In genomic region chr6:32194388-32194787, GRCh38 we compare ENCODE assay signal across 11 cellular contexts. TPM values are rescaled to one million over a fixed set of nuclear protein-coding genes. Genes with fewer than 3 reads are reported as not detected.
A peak's percentile ranks its signal among the peaks of the same experiment; 100 is the strongest.
DNase-seq lines count a peak whose midpoint lies in the region; ATAC-seq, FAIRE-seq and TF ChIP-seq lines count a peak whose summit lies in the region.
"Had no signal": no experiment of that assay in that cellular context is flagged by ENCODE, and none has a peak within 500 bp of the region (broad histone marks: within the 10 kb centered on the region; RNA-seq: fewer than 3 reads in every experiment).

No MANE protein-coding gene starts in this region.

- no peaks in the 10 kb centered on the region for H3K9me3 Mint-ChIP-seq in T-helper 2 cell treated with Interferon-gamma antibody and Interleukin-4, amounts not matched to agents 5 μg/mL and 100 μg/mL, for 36 hours
- no peaks in the 10 kb centered on the region for H3K9me3 Mint-ChIP-seq in activated T-helper 1 cell treated with anti-CD3 and anti-CD28 coated beads, Interleukin-12 subunit alpha, Interleukin-12 subunit beta, Interleukin-2, Interleukin-4 antibody, amounts not matched to agents 30 ng/mL and 10 ng/mL and 1 ng/mL, durations not matched to agents 14 hours and 24 hours and 36 hours

- no peaks in the 10 kb centered on the region; a peak in 1 of 5 replicates for H3K27me3 ChIP-seq in HepG2 (ENCODE audit: control insufficient read depth in 1 of 2, insufficient read depth in 2 of 2, low read length in 2 of 2)
- H3K27me3 ChIP-seq in stomach smooth muscle (ENCODE audit: control insufficient read depth in 1 of 2, insufficient read depth in 2 of 2, low read length in 2 of 2), result no peaks in the 10 kb centered on the region

- H3K9me3 ChIP-seq in HepG2 (ENCODE audit: low read length) (no peaks in the 10 kb centered on the region), stomach smooth muscle (ENCODE audit: control insufficient read depth in 2 of 2, low read length in 2 of 2) (no peaks in the 10 kb centered on the region)
- H3K9me3 ChIP-seq: HAP-1 had no signal

- no peaks in the 10 kb centered on the region for H3K36me3 ChIP-seq in HepG2 (replicated peaks in 1 of 2; ENCODE audit: control insufficient read depth in 1 of 2, insufficient read depth in 2 of 2, low read length in 2 of 2)
- H3K36me3 ChIP-seq in stomach smooth muscle (ENCODE audit: control insufficient read depth in 2 of 2, insufficient read depth in 2 of 2, low read length in 2 of 2), result no peaks in the 10 kb centered on the region
- H3K36me3 ChIP-seq: HAP-1 had no signal

- FAIRE-seq in HepG2 (lab: Jason Lieb, UNC), result no peak

- H3K79me2 ChIP-seq in HepG2 (ENCODE audit: insufficient read depth, low read length), result peaks cover 8% of the 10 kb centered on the region

- H3K4me3 ChIP-seq in HepG2 (replicated peaks in 1 of 3; ENCODE audit: insufficient read depth in 1 of 3, low read depth in 2 of 3, low read length in 3 of 3) (no peak overlapping the region), stomach smooth muscle (ENCODE audit: low read length in 2 of 2) (no peak overlapping the region)

- peak overlapping the region; percentile 100 for H3K4me3 Mint-ChIP-seq in T-helper 2 cell treated with Interferon-gamma antibody and Interleukin-4, amounts not matched to agents 5 μg/mL and 100 μg/mL, for 36 hours
- H3K4me3 Mint-ChIP-seq in activated T-helper 1 cell treated with anti-CD3 and anti-CD28 coated beads, Interleukin-12 subunit alpha, Interleukin-12 subunit beta, Interleukin-2, Interleukin-4 antibody, amounts not matched to agents 30 ng/mL and 10 ng/mL and 1 ng/mL, durations not matched to agents 14 hours and 24 hours and 36 hours, result peak overlapping the region; percentile 97

- peaks cover 26% of the 10 kb centered on the region for H3K36me3 Mint-ChIP-seq in T-helper 2 cell treated with Interferon-gamma antibody and Interleukin-4, amounts not matched to agents 5 μg/mL and 100 μg/mL, for 36 hours (ENCODE audit: low read depth)
- no peaks in the 10 kb centered on the region for H3K36me3 Mint-ChIP-seq in activated T-helper 1 cell treated with anti-CD3 and anti-CD28 coated beads, Interleukin-12 subunit alpha, Interleukin-12 subunit beta, Interleukin-2, Interleukin-4 antibody, amounts not matched to agents 30 ng/mL and 10 ng/mL and 1 ng/mL, durations not matched to agents 14 hours and 24 hours and 36 hours (ENCODE audit: low read depth)

- WGBS in HepG2 (ENCODE audit: low lambda C conversion rate), result 88% methylated on average over 4 of the region's 4 CpGs

- no peak overlapping the region for H3K9ac ChIP-seq in HepG2 (ENCODE audit: insufficient read depth, low read depth, low read length)
- peak overlapping the region; percentile 21 to 69 for H3K9ac ChIP-seq in stomach smooth muscle (ENCODE audit: low read length in 2 of 2)

- no peak for TF ChIP-seq CTCF in HepG2 (CRISPR knock-in tag; IDR thresholded peaks at IDR 0.05)

- BruUV-seq in HepG2 (replicated peaks; lab: Mats Ljungman, UMichigan), result no TSS peak

- ATAC-seq in HepG2, result no peak

- no peaks in the 10 kb centered on the region for H3K27me3 Mint-ChIP-seq in T-helper 2 cell treated with Interferon-gamma antibody and Interleukin-4, amounts not matched to agents 5 μg/mL and 100 μg/mL, for 36 hours (ENCODE audit: low read depth)
- peaks cover 2% of the 10 kb centered on the region for H3K27me3 Mint-ChIP-seq in activated T-helper 1 cell treated with anti-CD3 and anti-CD28 coated beads, Interleukin-12 subunit alpha, Interleukin-12 subunit beta, Interleukin-2, Interleukin-4 antibody, amounts not matched to agents 30 ng/mL and 10 ng/mL and 1 ng/mL, durations not matched to agents 14 hours and 24 hours and 36 hours (ENCODE audit: insufficient read depth)

- H3K27ac ChIP-seq in HepG2 (ENCODE audit: extremely low read length, insufficient read depth, low read length) (no peak overlapping the region), stomach smooth muscle (ENCODE audit: low read length) (peak overlapping the region; percentile 95)

- no peak overlapping the region for H2AFZ ChIP-seq in HepG2 (ENCODE audit: low read length)

- POLR2A ChIA-PET in HepG2 (lab: Yijun Ruan, JAX), result interaction anchor here (1.8 to 2.0 kb wide), 2 partner anchors 12 to 16 kb away, joined by 18 to 82 read pairs; partner anchors contain the start of genes AGPAT1 and RNF5

- no peak overlapping the region for H3K27ac Mint-ChIP-seq in T-helper 2 cell treated with Interferon-gamma antibody and Interleukin-4, amounts not matched to agents 5 μg/mL and 100 μg/mL, for 36 hours
- H3K27ac Mint-ChIP-seq in activated T-helper 1 cell treated with anti-CD3 and anti-CD28 coated beads, Interleukin-12 subunit alpha, Interleukin-12 subunit beta, Interleukin-2, Interleukin-4 antibody, amounts not matched to agents 30 ng/mL and 10 ng/mL and 1 ng/mL, durations not matched to agents 14 hours and 24 hours and 36 hours, result no peak overlapping the region

- no peak for DNase-seq in T-helper 2 cell treated with Interferon-gamma antibody and Interleukin-4, amounts not matched to agents 5 μg/mL and 100 μg/mL, for 36 hours (ENCODE audit: low spot score)
- DNase-seq in T-helper 2 cell (no peak), HepG2 (ENCODE audit: low spot score) (no peak), NCI-H2227 (lab: John Stamatoyannopoulos, UW; ENCODE audit: unreplicated experiment) (no peak), NOMO-1 (lab: John Stamatoyannopoulos, UW; ENCODE audit: unreplicated experiment in 2 of 2) (no peak)
- no peak for DNase-seq in activated T-helper 1 cell treated with anti-CD3 and anti-CD28 coated beads, Interleukin-12 subunit alpha, Interleukin-12 subunit beta, Interleukin-2, Interleukin-4 antibody, amounts not matched to agents 30 ng/mL and 10 ng/mL and 1 ng/mL, durations not matched to agents 14 hours and 24 hours and 36 hours (ENCODE audit: low spot score)
- no peak for DNase-seq in activated effector memory CD4-positive, alpha-beta T cell treated with Interleukin-2 at 50 U/mL for 16 hours
- DNase-seq: NCI-H1048, SHP77 treated with DMSO at 0.1 percent for 48 hours had no signal

- H3K4me1 ChIP-seq in HepG2 (ENCODE audit: insufficient read depth, low read length), result peaks cover 56% of the 10 kb centered on the region
- H3K4me1 ChIP-seq in stomach smooth muscle (ENCODE audit: control insufficient read depth, insufficient read depth, low read length), result peaks cover 44% of the 10 kb centered on the region

- H3K4me2 ChIP-seq in HepG2 (ENCODE audit: low read depth, low read length), result peak overlapping the region; percentile 93; the same call in 1 of the 2 replicates

- intact Hi-C loops in activated T-helper 1 cell treated with anti-CD3 and anti-CD28 coated beads, Interleukin-12 subunit alpha, Interleukin-12 subunit beta, Interleukin-2, Interleukin-4 antibody, amounts not matched to agents 30 ng/mL and 10 ng/mL and 1 ng/mL, durations not matched to agents 14 hours and 24 hours and 36 hours (cut with micrococcal nuclease), result loop anchor here (2.0 to 5.0 kb wide), 6 partner anchors 76 to 774 kb away; partner anchors contain the start of genes BRD2, EHMT2, PRRC2A and TAP1
- intact Hi-C loops in HepG2 (cut with micrococcal nuclease; ENCODE audit: unreplicated experiment), result no loop called here

- TF ChIP-seq RAD21 in HepG2 (CRISPR knock-in tag; IDR thresholded peaks at IDR 0.05), result no peak

- no peak for TF ChIP-seq EP300 in HepG2 (IDR thresholded peaks at IDR 0.05; ENCODE audit: low read depth in 2 of 2, low read length in 2 of 2)
- TF ChIP-seq EP300 in HepG2 (CRISPR knock-in tag; IDR thresholded peaks at IDR 0.05; ENCODE audit: borderline replicate concordance), result no peak

- in situ Hi-C loops in HepG2 (cut with HindIII; ENCODE audit: extremely low pct_ligation_motif_present, low pct_unique_long_range_greater_than_20kb), result loop anchor here (5.0 kb wide), 1 partner anchor 778 kb away; no protein-coding TSS in a partner anchor

- H3K4me1 Mint-ChIP-seq in T-helper 2 cell treated with Interferon-gamma antibody and Interleukin-4, amounts not matched to agents 5 μg/mL and 100 μg/mL, for 36 hours (ENCODE audit: low read depth), result peaks cover 27% of the 10 kb centered on the region
- peaks cover 48% of the 10 kb centered on the region for H3K4me1 Mint-ChIP-seq in activated T-helper 1 cell treated with anti-CD3 and anti-CD28 coated beads, Interleukin-12 subunit alpha, Interleukin-12 subunit beta, Interleukin-2, Interleukin-4 antibody, amounts not matched to agents 30 ng/mL and 10 ng/mL and 1 ng/mL, durations not matched to agents 14 hours and 24 hours and 36 hours (ENCODE audit: low read depth)

- no peaks in the 10 kb centered on the region for H4K20me1 ChIP-seq in HepG2 (ENCODE audit: insufficient read depth, low read length)

- CTCF ChIA-PET in HepG2 (lab: Yijun Ruan, JAX; ENCODE audit: low intra/inter-chr PET ratio, low total read pairs), result interaction anchor here (1.7 kb wide), 1 partner anchor 75 kb away, joined by 11 read pairs; no protein-coding TSS in a partner anchor

- no peak for TF ChIP-seq POLR2A in HepG2 (IDR thresholded peaks at IDR 0.05; ENCODE audit: insufficient read depth in 1 of 2, low read depth in 2 of 2, low read length in 2 of 2)

RNA-seq across cellular contexts. Expression of gene GPSM3, which starts 1.9 kb away (rescaled TPM):
- 82.5 and 84.7 TPM in 2 replicates for total RNA-seq in activated T-helper 1 cell treated with anti-CD3 and anti-CD28 coated beads, Interleukin-12 subunit alpha, Interleukin-12 subunit beta, Interleukin-2, Interleukin-4 antibody, amounts not matched to agents 30 ng/mL and 10 ng/mL and 1 ng/mL, durations not matched to agents 14 hours and 24 hours and 36 hours
- 0.18 and 0.27 TPM in 2 replicates for total RNA-seq in HepG2 (2016; rRNA removed; fragmentation: Illumina TruSeq; extraction: Trizol)
- total RNA-seq in HepG2 (2016; cell fraction: cytosol; rRNA removed; fragmentation: Illumina TruSeq; extraction: Trizol; ENCODE audit: low read depth), result 0.44 and 0.81 TPM in 2 replicates
- 0.22 and 0.37 TPM in 2 replicates for total RNA-seq in HepG2 (2016; cell fraction: insoluble cytoplasmic fraction; rRNA removed; fragmentation: Illumina TruSeq; extraction: Trizol)
- 0.56 and 0.86 TPM in 2 replicates for total RNA-seq in HepG2 (2016; cell fraction: membrane; rRNA removed; fragmentation: Illumina TruSeq; extraction: Trizol)
- 0.37 TPM in 1 of 2 replicates, not detected in the other for total RNA-seq in HepG2 (2016; cell fraction: nucleus; rRNA removed; fragmentation: Illumina TruSeq; extraction: Trizol)
- polyA plus RNA-seq in HepG2 (2011; rRNA removed), result 6.2 and 7.5 TPM in 2 replicates
- polyA plus RNA-seq in HepG2 (2011; cell fraction: cytosol; rRNA removed), result 4.7 and 5.8 TPM in 2 replicates
- 5.9 and 6.0 TPM in 2 replicates for polyA plus RNA-seq in HepG2 (2011; cell fraction: nucleus; rRNA removed)
- polyA plus RNA-seq in HepG2 (2012), result 3.3 and 4.1 TPM in 2 replicates
- polyA plus RNA-seq in HepG2 (2016; cell fraction: cytosol; fragmentation: Illumina TruSeq; extraction: Trizol; ENCODE audit: low read depth), result 0.46 and 0.87 TPM in 2 replicates
- polyA plus RNA-seq in HepG2 (2016; cell fraction: insoluble cytoplasmic fraction; fragmentation: Illumina TruSeq; extraction: Trizol; ENCODE audit: low read depth), result 0.22 and 0.38 TPM in 2 replicates
- polyA plus RNA-seq in HepG2 (2016; cell fraction: membrane; fragmentation: Illumina TruSeq; extraction: Trizol; ENCODE audit: low read depth), result 0.89 and 1.0 TPM in 2 replicates
- 0.45 and 0.55 TPM in 2 replicates for polyA plus RNA-seq in HepG2 (2016; cell fraction: nucleus; fragmentation: Illumina TruSeq; extraction: Trizol; ENCODE audit: insufficient read depth, low read depth)
- 0.42 and 2.7 TPM in 2 replicates for polyA minus RNA-seq in HepG2 (2011; rRNA and poly(A)+ RNA removed; ENCODE audit: low replicate concordance)
- polyA minus RNA-seq in HepG2 (2011; cell fraction: cytosol; rRNA and poly(A)+ RNA removed), result 1.2 and 1.7 TPM in 2 replicates
- polyA minus RNA-seq in HepG2 (2011; cell fraction: nucleus; rRNA and poly(A)+ RNA removed), result 1.3 and 1.9 TPM in 2 replicates

RNA-seq across cellular contexts. Expression of gene PBX2, which starts 4.4 kb away (rescaled TPM):
- total RNA-seq in activated T-helper 1 cell treated with anti-CD3 and anti-CD28 coated beads, Interleukin-12 subunit alpha, Interleukin-12 subunit beta, Interleukin-2, Interleukin-4 antibody, amounts not matched to agents 30 ng/mL and 10 ng/mL and 1 ng/mL, durations not matched to agents 14 hours and 24 hours and 36 hours, result 91.9 and 94.0 TPM in 2 replicates
- total RNA-seq in HepG2 (2016; rRNA removed; fragmentation: Illumina TruSeq; extraction: Trizol), result 42.3 and 45.2 TPM in 2 replicates
- total RNA-seq in HepG2 (2016; cell fraction: cytosol; rRNA removed; fragmentation: Illumina TruSeq; extraction: Trizol; ENCODE audit: low read depth), result 12.1 and 13.1 TPM in 2 replicates
- 42.9 and 44.9 TPM in 2 replicates for total RNA-seq in HepG2 (2016; cell fraction: insoluble cytoplasmic fraction; rRNA removed; fragmentation: Illumina TruSeq; extraction: Trizol)
- total RNA-seq in HepG2 (2016; cell fraction: membrane; rRNA removed; fragmentation: Illumina TruSeq; extraction: Trizol), result 41.6 and 42.9 TPM in 2 replicates
- total RNA-seq in HepG2 (2016; cell fraction: nucleus; rRNA removed; fragmentation: Illumina TruSeq; extraction: Trizol), result 25.7 and 31.6 TPM in 2 replicates
- 77.8 and 102 TPM in 2 replicates for polyA plus RNA-seq in HepG2 (2011; rRNA removed)
- 64.6 and 73.5 TPM in 2 replicates for polyA plus RNA-seq in HepG2 (2011; cell fraction: cytosol; rRNA removed)
- 182 TPM in 2 replicates for polyA plus RNA-seq in HepG2 (2011; cell fraction: nucleus; rRNA removed)
- 59.3 and 64.5 TPM in 2 replicates for polyA plus RNA-seq in HepG2 (2012)
- 13.4 and 14.0 TPM in 2 replicates for polyA plus RNA-seq in HepG2 (2016; cell fraction: cytosol; fragmentation: Illumina TruSeq; extraction: Trizol; ENCODE audit: low read depth)
- polyA plus RNA-seq in HepG2 (2016; cell fraction: insoluble cytoplasmic fraction; fragmentation: Illumina TruSeq; extraction: Trizol; ENCODE audit: low read depth), result 65.7 and 70.8 TPM in 2 replicates
- polyA plus RNA-seq in HepG2 (2016; cell fraction: membrane; fragmentation: Illumina TruSeq; extraction: Trizol; ENCODE audit: low read depth), result 43.5 and 44.8 TPM in 2 replicates
- polyA plus RNA-seq in HepG2 (2016; cell fraction: nucleus; fragmentation: Illumina TruSeq; extraction: Trizol; ENCODE audit: insufficient read depth, low read depth), result 91.8 and 101 TPM in 2 replicates
- polyA minus RNA-seq in HepG2 (2011; rRNA and poly(A)+ RNA removed; ENCODE audit: low replicate concordance), result 42.4 and 74.2 TPM in 2 replicates
- polyA minus RNA-seq in HepG2 (2011; cell fraction: cytosol; rRNA and poly(A)+ RNA removed), result 34.8 and 36.8 TPM in 2 replicates
- 46.7 and 47.1 TPM in 2 replicates for polyA minus RNA-seq in HepG2 (2011; cell fraction: nucleus; rRNA and poly(A)+ RNA removed)

RNA-seq across cellular contexts. Expression of gene AGER, which starts 10.3 kb away (rescaled TPM):
- 19.6 and 20.2 TPM in 2 replicates for total RNA-seq in activated T-helper 1 cell treated with anti-CD3 and anti-CD28 coated beads, Interleukin-12 subunit alpha, Interleukin-12 subunit beta, Interleukin-2, Interleukin-4 antibody, amounts not matched to agents 30 ng/mL and 10 ng/mL and 1 ng/mL, durations not matched to agents 14 hours and 24 hours and 36 hours
- total RNA-seq in HepG2 (2016; rRNA removed; fragmentation: Illumina TruSeq; extraction: Trizol), result 0.41 and 1.9 TPM in 2 replicates
- 2.6 and 2.7 TPM in 2 replicates for total RNA-seq in HepG2 (2016; cell fraction: cytosol; rRNA removed; fragmentation: Illumina TruSeq; extraction: Trizol; ENCODE audit: low read depth)
- total RNA-seq in HepG2 (2016; cell fraction: insoluble cytoplasmic fraction; rRNA removed; fragmentation: Illumina TruSeq; extraction: Trizol), result 0.62 and 1.6 TPM in 2 replicates
- total RNA-seq in HepG2 (2016; cell fraction: membrane; rRNA removed; fragmentation: Illumina TruSeq; extraction: Trizol), result 1.0 and 1.2 TPM in 2 replicates
- 2.8 and 4.0 TPM in 2 replicates for total RNA-seq in HepG2 (2016; cell fraction: nucleus; rRNA removed; fragmentation: Illumina TruSeq; extraction: Trizol)
- 5.1 and 5.7 TPM in 2 replicates for polyA plus RNA-seq in HepG2 (2011; rRNA removed)
- polyA plus RNA-seq in HepG2 (2011; cell fraction: cytosol; rRNA removed), result 0.83 and 1.4 TPM in 2 replicates
- 50.1 and 67.3 TPM in 2 replicates for polyA plus RNA-seq in HepG2 (2011; cell fraction: nucleus; rRNA removed)
- polyA plus RNA-seq in HepG2 (2012), result 8.4 and 12.5 TPM in 2 replicates
- polyA plus RNA-seq in HepG2 (2016; cell fraction: cytosol; fragmentation: Illumina TruSeq; extraction: Trizol; ENCODE audit: low read depth), result 1.2 and 1.8 TPM in 2 replicates
- polyA plus RNA-seq in HepG2 (2016; cell fraction: insoluble cytoplasmic fraction; fragmentation: Illumina TruSeq; extraction: Trizol; ENCODE audit: low read depth), result 0.76 and 1.1 TPM in 2 replicates
- 1.5 and 1.9 TPM in 2 replicates for polyA plus RNA-seq in HepG2 (2016; cell fraction: membrane; fragmentation: Illumina TruSeq; extraction: Trizol; ENCODE audit: low read depth)
- polyA plus RNA-seq in HepG2 (2016; cell fraction: nucleus; fragmentation: Illumina TruSeq; extraction: Trizol; ENCODE audit: insufficient read depth, low read depth), result 22.5 and 29.9 TPM in 2 replicates
- polyA minus RNA-seq in HepG2 (2011; rRNA and poly(A)+ RNA removed; ENCODE audit: low replicate concordance), result 1.0 and 1.1 TPM in 2 replicates
- not detected in 2 replicates for polyA minus RNA-seq in HepG2 (2011; cell fraction: cytosol; rRNA and poly(A)+ RNA removed)
- 5.3 and 9.2 TPM in 2 replicates for polyA minus RNA-seq in HepG2 (2011; cell fraction: nucleus; rRNA and poly(A)+ RNA removed)

RNA-seq across cellular contexts. Expression of gene RNF5, which starts 16.2 kb away (rescaled TPM):
- total RNA-seq in activated T-helper 1 cell treated with anti-CD3 and anti-CD28 coated beads, Interleukin-12 subunit alpha, Interleukin-12 subunit beta, Interleukin-2, Interleukin-4 antibody, amounts not matched to agents 30 ng/mL and 10 ng/mL and 1 ng/mL, durations not matched to agents 14 hours and 24 hours and 36 hours, result 58.1 and 60.4 TPM in 2 replicates
- 98.0 and 107 TPM in 2 replicates for total RNA-seq in HepG2 (2016; rRNA removed; fragmentation: Illumina TruSeq; extraction: Trizol)
- total RNA-seq in HepG2 (2016; cell fraction: cytosol; rRNA removed; fragmentation: Illumina TruSeq; extraction: Trizol; ENCODE audit: low read depth), result 51.1 and 51.5 TPM in 2 replicates
- total RNA-seq in HepG2 (2016; cell fraction: insoluble cytoplasmic fraction; rRNA removed; fragmentation: Illumina TruSeq; extraction: Trizol), result 100 and 113 TPM in 2 replicates
- total RNA-seq in HepG2 (2016; cell fraction: membrane; rRNA removed; fragmentation: Illumina TruSeq; extraction: Trizol), result 81.3 and 84.1 TPM in 2 replicates
- 38.9 and 40.1 TPM in 2 replicates for total RNA-seq in HepG2 (2016; cell fraction: nucleus; rRNA removed; fragmentation: Illumina TruSeq; extraction: Trizol)
- polyA plus RNA-seq in HepG2 (2011; rRNA removed), result 117 and 131 TPM in 2 replicates
- 180 and 181 TPM in 2 replicates for polyA plus RNA-seq in HepG2 (2011; cell fraction: cytosol; rRNA removed)
- polyA plus RNA-seq in HepG2 (2011; cell fraction: nucleus; rRNA removed), result 49.7 and 51.1 TPM in 2 replicates
- polyA plus RNA-seq in HepG2 (2012), result 124 and 133 TPM in 2 replicates
- 72.5 TPM in 2 replicates for polyA plus RNA-seq in HepG2 (2016; cell fraction: cytosol; fragmentation: Illumina TruSeq; extraction: Trizol; ENCODE audit: low read depth)
- polyA plus RNA-seq in HepG2 (2016; cell fraction: insoluble cytoplasmic fraction; fragmentation: Illumina TruSeq; extraction: Trizol; ENCODE audit: low read depth), result 150 and 151 TPM in 2 replicates
- polyA plus RNA-seq in HepG2 (2016; cell fraction: membrane; fragmentation: Illumina TruSeq; extraction: Trizol; ENCODE audit: low read depth), result 109 and 112 TPM in 2 replicates
- 75.3 and 76.6 TPM in 2 replicates for polyA plus RNA-seq in HepG2 (2016; cell fraction: nucleus; fragmentation: Illumina TruSeq; extraction: Trizol; ENCODE audit: insufficient read depth, low read depth)
- 64.0 and 99.2 TPM in 2 replicates for polyA minus RNA-seq in HepG2 (2011; rRNA and poly(A)+ RNA removed; ENCODE audit: low replicate concordance)
- polyA minus RNA-seq in HepG2 (2011; cell fraction: cytosol; rRNA and poly(A)+ RNA removed), result 36.3 and 44.2 TPM in 2 replicates
- polyA minus RNA-seq in HepG2 (2011; cell fraction: nucleus; rRNA and poly(A)+ RNA removed), result 16.9 and 18.9 TPM in 2 replicates

RNA-seq across cellular contexts. Expression of gene AGPAT1, which starts 18.5 kb away (rescaled TPM):
- 34.5 and 35.6 TPM in 2 replicates for total RNA-seq in activated T-helper 1 cell treated with anti-CD3 and anti-CD28 coated beads, Interleukin-12 subunit alpha, Interleukin-12 subunit beta, Interleukin-2, Interleukin-4 antibody, amounts not matched to agents 30 ng/mL and 10 ng/mL and 1 ng/mL, durations not matched to agents 14 hours and 24 hours and 36 hours
- total RNA-seq in HepG2 (2016; rRNA removed; fragmentation: Illumina TruSeq; extraction: Trizol), result 40.4 and 51.3 TPM in 2 replicates
- total RNA-seq in HepG2 (2016; cell fraction: cytosol; rRNA removed; fragmentation: Illumina TruSeq; extraction: Trizol; ENCODE audit: low read depth), result 81.2 and 93.6 TPM in 2 replicates
- total RNA-seq in HepG2 (2016; cell fraction: insoluble cytoplasmic fraction; rRNA removed; fragmentation: Illumina TruSeq; extraction: Trizol), result 33.4 and 51.4 TPM in 2 replicates
- 155 and 171 TPM in 2 replicates for total RNA-seq in HepG2 (2016; cell fraction: membrane; rRNA removed; fragmentation: Illumina TruSeq; extraction: Trizol)
- 32.0 and 35.9 TPM in 2 replicates for total RNA-seq in HepG2 (2016; cell fraction: nucleus; rRNA removed; fragmentation: Illumina TruSeq; extraction: Trizol)
- polyA plus RNA-seq in HepG2 (2011; rRNA removed), result 139 and 164 TPM in 2 replicates
- 172 and 177 TPM in 2 replicates for polyA plus RNA-seq in HepG2 (2011; cell fraction: cytosol; rRNA removed)
- 110 and 131 TPM in 2 replicates for polyA plus RNA-seq in HepG2 (2011; cell fraction: nucleus; rRNA removed)
- 90.8 and 93.8 TPM in 2 replicates for polyA plus RNA-seq in HepG2 (2012)
- 243 and 265 TPM in 2 replicates for polyA plus RNA-seq in HepG2 (2016; cell fraction: cytosol; fragmentation: Illumina TruSeq; extraction: Trizol; ENCODE audit: low read depth)
- 72.4 and 91.5 TPM in 2 replicates for polyA plus RNA-seq in HepG2 (2016; cell fraction: insoluble cytoplasmic fraction; fragmentation: Illumina TruSeq; extraction: Trizol; ENCODE audit: low read depth)
- 343 and 366 TPM in 2 replicates for polyA plus RNA-seq in HepG2 (2016; cell fraction: membrane; fragmentation: Illumina TruSeq; extraction: Trizol; ENCODE audit: low read depth)
- polyA plus RNA-seq in HepG2 (2016; cell fraction: nucleus; fragmentation: Illumina TruSeq; extraction: Trizol; ENCODE audit: insufficient read depth, low read depth), result 92.4 and 99.1 TPM in 2 replicates
- polyA minus RNA-seq in HepG2 (2011; rRNA and poly(A)+ RNA removed; ENCODE audit: low replicate concordance), result 171 and 334 TPM in 2 replicates
- 80.3 and 91.5 TPM in 2 replicates for polyA minus RNA-seq in HepG2 (2011; cell fraction: cytosol; rRNA and poly(A)+ RNA removed)
- polyA minus RNA-seq in HepG2 (2011; cell fraction: nucleus; rRNA and poly(A)+ RNA removed), result 25.5 and 38.5 TPM in 2 replicates

Comparison
In these comparisons a context has a peak if more than half of its experiments do, and no peak if none do; other contexts are left out.
1. RNA of gene GPSM3, which starts 1.9 kb away (total RNA-seq): 82.5 to 84.7 TPM in activated T-helper 1 cell treated with anti-CD3 and anti-CD28 coated beads, Interleukin-12 subunit alpha, Interleukin-12 subunit beta, Interleukin-2, Interleukin-4 antibody, amounts not matched to agents 30 ng/mL and 10 ng/mL and 1 ng/mL, durations not matched to agents 14 hours and 24 hours and 36 hours; 0.18 to 0.86 TPM in HepG2; every median in the first group is over 10 times any median in the second.